In the genomic region with DNA sequence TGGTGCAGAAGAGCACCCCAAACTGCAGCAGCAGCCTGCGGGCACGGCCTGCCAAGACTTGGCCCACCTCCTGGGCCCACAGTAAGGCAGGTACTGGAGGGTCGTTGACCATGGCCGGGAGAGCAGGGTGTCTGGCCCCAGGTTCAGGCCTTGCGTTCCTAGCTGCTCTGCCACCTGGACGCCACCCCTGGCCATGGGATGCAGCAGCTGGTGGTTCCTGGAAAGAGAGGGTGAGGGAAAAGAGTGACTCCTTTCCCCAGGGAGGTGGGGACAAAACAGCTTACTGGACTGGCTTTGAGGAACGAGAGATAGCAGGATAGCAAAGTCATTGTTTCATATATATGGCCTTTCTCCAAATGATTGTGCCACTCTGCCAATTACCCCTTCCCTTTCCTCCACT, we compare ENCODE assay signal across 1 cellular context.
TF ChIP-seq lines count a peak whose summit lies in the region.

No MANE protein-coding gene starts in this region.

TF ChIP-seq in SK-N-SH treated with all-trans-retinoic acid at 6 μM for 48 hours, 23 proteins besides CTCF, POLR2A, EP300 and RAD21 (continued from another document):
- TF ChIP-seq TSHZ2 (CRISPR knock-in tag; IDR thresholded peaks at IDR 0.05) (no peak), BACH2 (CRISPR knock-in tag; IDR thresholded peaks at IDR 0.05; ENCODE audit: borderline replicate concordance) (no peak), ZC3H10 (CRISPR knock-in tag; IDR thresholded peaks at IDR 0.05) (no peak), TCF4 (CRISPR knock-in tag; IDR thresholded peaks at IDR 0.05; ENCODE audit: borderline replicate concordance) (no peak), SNAI2 (CRISPR knock-in tag; IDR thresholded peaks at IDR 0.05) (no peak), PPARA (CRISPR knock-in tag; IDR thresholded peaks at IDR 0.05; ENCODE audit: borderline replicate concordance) (no peak), ZFP30 (CRISPR knock-in tag; IDR thresholded peaks at IDR 0.05) (no peak), CREB5 (CRISPR knock-in tag; IDR thresholded peaks at IDR 0.05; ENCODE audit: low read depth) (no peak), ZNF565 (CRISPR knock-in tag; conservative IDR thresholded peaks at IDR 0.05; ENCODE audit: low read depth) (no peak)
- TF ChIP-seq, protein P1, sequence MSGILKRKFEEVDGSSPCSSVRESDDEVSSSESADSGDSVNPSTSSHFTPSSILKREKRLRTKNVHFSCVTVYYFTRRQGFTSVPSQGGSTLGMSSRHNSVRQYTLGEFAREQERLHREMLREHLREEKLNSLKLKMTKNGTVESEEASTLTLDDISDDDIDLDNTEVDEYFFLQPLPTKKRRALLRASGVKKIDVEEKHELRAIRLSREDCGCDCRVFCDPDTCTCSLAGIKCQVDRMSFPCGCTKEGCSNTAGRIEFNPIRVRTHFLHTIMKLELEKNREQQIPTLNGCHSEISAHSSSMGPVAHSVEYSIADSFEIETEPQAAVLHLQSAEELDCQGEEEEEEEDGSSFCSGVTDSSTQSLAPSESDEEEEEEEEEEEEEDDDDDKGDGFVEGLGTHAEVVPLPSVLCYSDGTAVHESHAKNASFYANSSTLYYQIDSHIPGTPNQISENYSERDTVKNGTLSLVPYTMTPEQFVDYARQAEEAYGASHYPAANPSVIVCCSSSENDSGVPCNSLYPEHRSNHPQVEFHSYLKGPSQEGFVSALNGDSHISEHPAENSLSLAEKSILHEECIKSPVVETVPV (CRISPR knock-in tag; IDR thresholded peaks at IDR 0.05) = no peak
